Comparison of ENCODE assay signal across 15 cellular contexts in the genomic region with DNA sequence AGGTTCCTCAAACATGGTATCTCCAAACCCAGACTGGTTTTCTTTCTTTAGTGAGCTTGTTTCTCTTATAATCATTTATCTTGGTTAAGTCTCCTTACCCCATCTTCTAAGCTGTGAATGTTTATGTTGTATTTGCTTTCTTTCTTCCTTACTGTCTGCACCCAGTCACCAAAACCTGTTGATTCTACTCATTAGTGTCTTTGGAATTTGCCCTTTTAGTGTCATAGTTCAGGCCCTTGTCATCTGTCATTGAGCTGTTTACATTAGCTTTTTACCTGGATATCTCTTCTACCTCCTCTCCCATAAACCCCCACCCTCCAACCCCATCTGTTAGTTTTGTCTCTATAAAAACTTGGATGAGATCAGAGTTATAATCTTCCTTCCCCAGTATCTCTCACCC. TPM values are rescaled to one million over a fixed set of nuclear protein-coding genes. Genes with fewer than 3 reads are reported as not detected.
DNase-seq lines count a peak whose midpoint lies in the region; ATAC-seq, FAIRE-seq and TF ChIP-seq lines count a peak whose summit lies in the region.
"Had no signal": no experiment of that assay in that cellular context is flagged by ENCODE, and none has a peak within 500 bp of the region (broad histone marks: within the 10 kb centered on the region; RNA-seq: fewer than 3 reads in every experiment).

No MANE protein-coding gene starts in this region.

- no peaks in the 10 kb centered on the region for H3K36me3 Mint-ChIP-seq in CD4-positive, alpha-beta T cell (ENCODE audit: low read depth)
- H3K36me3 Mint-ChIP-seq: CD4-positive, CD25-positive, alpha-beta regulatory T cell had no signal

- no peak overlapping the region for H3K4me2 ChIP-seq in K562 (ENCODE audit: insufficient read depth, low read length)
- no peak overlapping the region for H3K4me2 ChIP-seq in PC-3 (ENCODE audit: low read length)
- H3K4me2 ChIP-seq: GM23338 had no signal

- TF ChIP-seq POLR2A in K562 (conservative IDR thresholded peaks at IDR 0.05), result no peak

- H3K4me3 ChIP-seq in K562 (no peak overlapping the region), PC-3 (ENCODE audit: low read length) (no peak overlapping the region), ascending aorta (no peak overlapping the region)
- H3K4me3 ChIP-seq: GM12878, GM23338 had no signal

- no peak for TF ChIP-seq RAD21 in K562 (CRISPR knock-in tag; conservative IDR thresholded peaks at IDR 0.05 in 1 of 2, IDR thresholded peaks at IDR 0.05 in 1 of 2)

- intact Hi-C loops in K562 (cut with micrococcal nuclease), result no loop called here
- intact Hi-C loops in CD4-positive, alpha-beta T cell (cut with DNase I, micrococcal nuclease), result no loop called here
- intact Hi-C loops in PC-3 (cut with micrococcal nuclease), result no loop called here
- intact Hi-C loops in ascending aorta (cut with DNase I), result no loop called here

- in situ Hi-C loops in K562 (cut with MboI), result no loop called here

- peak; percentile 6 for FAIRE-seq in K562 (lab: Jason Lieb, UNC)
- FAIRE-seq: GM18507 had no signal

- H3K4me1 Mint-ChIP-seq in CD4-positive, alpha-beta T cell (ENCODE audit: low read depth), result no peaks in the 10 kb centered on the region
- H3K4me1 Mint-ChIP-seq: CD4-positive, CD25-positive, alpha-beta regulatory T cell had no signal

- H3K9me3 ChIP-seq in K562 (replicated peaks; ENCODE audit: control insufficient read depth, insufficient read depth, low read depth, low read length) (no peaks in the 10 kb centered on the region), PC-3 (ENCODE audit: low read length) (no peaks in the 10 kb centered on the region), ascending aorta (no peaks in the 10 kb centered on the region)
- no peaks in the 10 kb centered on the region for H3K9me3 ChIP-seq in CD4-positive, alpha-beta T cell (ENCODE audit: control insufficient read depth, low read length)

- no peaks in the 10 kb centered on the region for H3F3A ChIP-seq in PC-3 (ENCODE audit: low read length, unreplicated experiment)

- no peak overlapping the region for H3K27ac ChIP-seq in K562 (ENCODE audit: extremely low read depth, low read depth, low read length)
- no peak overlapping the region for H3K27ac ChIP-seq in CD4-positive, alpha-beta T cell (ENCODE audit: low read depth, low read length)
- H3K27ac ChIP-seq in PC-3 (ENCODE audit: low read length), result no peak overlapping the region
- H3K27ac ChIP-seq in ascending aorta, result no peak overlapping the region
- H3K27ac ChIP-seq: 22Rv1 had no signal

- POLR2A ChIA-PET in K562 (lab: Yijun Ruan, JAX) (interaction anchor here (0.5 kb wide), 1 partner anchor 18 kb away, joined by 3 read pairs; no protein-coding TSS in a partner anchor), PC-3 (lab: Charles Lee; ENCODE audit: unreplicated experiment) (no interaction called here)
- POLR2A ChIA-PET in CD4-positive, alpha-beta T cell (lab: Charles Lee), result no interaction called here

- H3K9me1 ChIP-seq in K562 (ENCODE audit: control insufficient read depth, insufficient read depth, low read length), result no peaks in the 10 kb centered on the region

- BruUV-seq in K562 (replicated peaks; lab: Mats Ljungman, UMichigan) (no TSS peak), PC-3 (replicated peaks; lab: Mats Ljungman, UMichigan) (no TSS peak)

- no peak for TF ChIP-seq EP300 in K562 (IDR thresholded peaks at IDR 0.05; ENCODE audit: low read length)

- no peaks in the 10 kb centered on the region for H3K9me3 Mint-ChIP-seq in CD4-positive, alpha-beta T cell
- H3K9me3 Mint-ChIP-seq: CD4-positive, CD25-positive, alpha-beta regulatory T cell; GM23338 had no signal

- peaks cover 64% of the 10 kb centered on the region; the same call in 2 of the 3 replicates for H3K36me3 ChIP-seq in K562 (ENCODE audit: control insufficient read depth, insufficient read depth, low read length)
- H3K36me3 ChIP-seq in PC-3 (ENCODE audit: low read depth, low read length), result peaks cover 65% of the 10 kb centered on the region
- H3K36me3 ChIP-seq in ascending aorta, result peaks cover 37 to 81% of the 10 kb centered on the region in 2 donors

- no peak overlapping the region for H3K27ac Mint-ChIP-seq in CD4-positive, alpha-beta T cell
- H3K27ac Mint-ChIP-seq: CD4-positive, CD25-positive, alpha-beta regulatory T cell; GM23338 had no signal

- H3K4me3 Mint-ChIP-seq in CD4-positive, alpha-beta T cell, result no peak overlapping the region
- H3K4me3 Mint-ChIP-seq: CD4-positive, CD25-positive, alpha-beta regulatory T cell; GM23338 had no signal

- ATAC-seq in K562 (no peak), left lobe of liver (peak; percentile 61), PC-3 (no peak)
- ATAC-seq in CD4-positive, alpha-beta T cell (ENCODE audit: poor library complexity), result no peak
- ATAC-seq: GM12878, GM23338 had no signal

- TF ChIP-seq CTCF in K562 (IDR thresholded peaks at IDR 0.05 in 2 of 3, conservative IDR thresholded peaks at IDR 0.05 in 1 of 3; ENCODE audit: insufficient read depth in 2 of 3, low read depth in 1 of 3, low read length in 3 of 3), result no peak
- TF ChIP-seq CTCF in CD4-positive, alpha-beta T cell (IDR thresholded peaks at IDR 0.05), result no peak
- TF ChIP-seq CTCF in PC-3 (conservative IDR thresholded peaks at IDR 0.05; ENCODE audit: low read depth, low read length), result no peak
- TF ChIP-seq CTCF in ascending aorta (IDR thresholded peaks at IDR 0.05), result no peak

- H3K27me3 ChIP-seq in K562 (ENCODE audit: control insufficient read depth in 2 of 2, insufficient read depth in 2 of 2, low read length in 2 of 2) (no peaks in the 10 kb centered on the region), PC-3 (ENCODE audit: low read length) (no peaks in the 10 kb centered on the region), ascending aorta (no peaks in the 10 kb centered on the region)
- peaks cover 4% of the 10 kb centered on the region for H3K27me3 ChIP-seq in CD4-positive, alpha-beta T cell (ENCODE audit: control insufficient read depth, insufficient read depth, low read length)

- no peaks in the 10 kb centered on the region for H3K27me3 Mint-ChIP-seq in CD4-positive, alpha-beta T cell

- no peaks in the 10 kb centered on the region for H3K79me2 ChIP-seq in K562 (ENCODE audit: control insufficient read depth, insufficient read depth, low read length)
- no peaks in the 10 kb centered on the region for H3K79me2 ChIP-seq in PC-3 (ENCODE audit: low read length)

- no peak overlapping the region for H3K9ac ChIP-seq in K562 (ENCODE audit: insufficient read depth in 1 of 2, low read depth in 2 of 2, low read length in 2 of 2)
- no peak overlapping the region for H3K9ac ChIP-seq in PC-3 (ENCODE audit: low read length)

- no peaks in the 10 kb centered on the region for H3K9me2 ChIP-seq in PC-3 (replicated peaks; ENCODE audit: low read length)

- DNase-seq in NCI-H2171 treated with DMSO at 0.1 percent for 48 hours (lab: John Stamatoyannopoulos, UW), result peak; percentile 42
- no peak for DNase-seq in NCI-H2171 (lab: John Stamatoyannopoulos, UW)
- no peak for DNase-seq in K562 (ENCODE audit: extremely low read depth in 1 of 4, low spot score in 3 of 4)
- DNase-seq in left lobe of liver (ENCODE audit: low spot score), result no peak
- DNase-seq in CD4-positive, alpha-beta T cell, result no peak
- DNase-seq in PC-3, result no peak
- DNase-seq in ascending aorta (ENCODE audit: low spot score in 2 of 2), result no peak
- DNase-seq: CD4-positive, CD25-positive, alpha-beta regulatory T cell; DMS79; H7 had no signal

- CTCF ChIA-PET in K562 (lab: Yijun Ruan, JAX; ENCODE audit: low intra/inter-chr PET ratio) (no interaction called here), PC-3 (lab: Charles Lee) (no interaction called here)
- CTCF ChIA-PET in CD4-positive, alpha-beta T cell (lab: Charles Lee), result no interaction called here

- H2AFZ ChIP-seq in K562 (ENCODE audit: low read depth, low read length) (no peak overlapping the region), PC-3 (ENCODE audit: low read length) (no peak overlapping the region)
- H2AFZ ChIP-seq: GM23338 had no signal

- H3K4me1 ChIP-seq in K562 (replicated peaks in 1 of 2; ENCODE audit: control insufficient read depth in 2 of 2, insufficient read depth in 2 of 2, low read length in 2 of 2) (no peaks in the 10 kb centered on the region; a peak in 2 of 5 replicates), PC-3 (ENCODE audit: insufficient read depth, low read length) (peaks cover 8% of the 10 kb centered on the region), ascending aorta (no peaks in the 10 kb centered on the region)

- H4K20me1 ChIP-seq in K562 (replicated peaks; ENCODE audit: control insufficient read depth, insufficient read depth, low read length), result no peaks in the 10 kb centered on the region
- no peaks in the 10 kb centered on the region for H4K20me1 ChIP-seq in PC-3 (ENCODE audit: low read length)

TF ChIP-seq in K562, 482 proteins besides CTCF, POLR2A, EP300 and RAD21 (continues in another document):
- no peak for TF ChIP-seq PHF20 (IDR thresholded peaks at IDR 0.05; ENCODE audit: partially characterized antibody)
- no peak for TF ChIP-seq XRCC3 (IDR thresholded peaks at IDR 0.05)
- TF ChIP-seq EWSR1 (IDR thresholded peaks at IDR 0.05; ENCODE audit: borderline replicate concordance, low read depth, partially characterized antibody), result no peak

RNA-seq across cellular contexts. Expression of gene AMOTL1, which starts 59.9 kb away (rescaled TPM):
- total RNA-seq in K562 (2011; cell fraction: chromatin; rRNA removed; ENCODE audit: low replicate concordance), result 33.3 and 42.6 TPM in 2 replicates
- 17.8 and 18.0 TPM in 2 replicates for total RNA-seq in K562 (2011; cell fraction: nucleolus; rRNA removed)
- 26.3 and 39.2 TPM in 2 replicates for total RNA-seq in K562 (2011; cell fraction: nucleoplasm; rRNA removed)
- 20.9 and 22.1 TPM in 2 replicates for total RNA-seq in K562 (2014; rRNA removed)
- total RNA-seq in K562 (2014; rRNA removed; fragmentation: Illumina TruSeq; extraction: Trizol), result 14.0 and 14.4 TPM in 2 replicates
- 12.8 and 12.9 TPM in 2 replicates for total RNA-seq in K562 (2015; rRNA removed; fragmentation: Illumina TruSeq; extraction: Trizol)
- total RNA-seq in K562 (2021), result 29.9 and 35.4 TPM in 2 replicates
- polyA plus RNA-seq in K562 (2011; rRNA removed), result 2.5 and 16.7 TPM in 2 replicates
- 2.0 and 12.2 TPM in 2 replicates for polyA plus RNA-seq in K562 (2011; cell fraction: cytosol; rRNA removed)
- polyA plus RNA-seq in K562 (2011; cell fraction: nucleus; rRNA removed), result 3.0 and 21.5 TPM in 2 replicates
- polyA plus RNA-seq in K562 (2012), result 17.9 and 23.2 TPM in 2 replicates
- polyA plus RNA-seq in K562 (2014; fragmentation: Illumina TruSeq; extraction: Trizol), result 18.7 and 18.8 TPM in 2 replicates
- 1 to 10 TPM; 4.0 to 4.7 TPM for polyA plus RNA-seq in K562 (2014; fragmentation: Nextera tagmentation; extraction: Ambion mirVana)
- polyA plus RNA-seq in K562 (2014; rRNA removed), result 12.6 and 13.3 TPM in 2 replicates
- 5.5 and 37.5 TPM in 2 replicates for polyA minus RNA-seq in K562 (2011; rRNA and poly(A)+ RNA removed)
- polyA minus RNA-seq in K562 (2011; cell fraction: cytosol; rRNA and poly(A)+ RNA removed), result 3.5 and 21.8 TPM in 2 replicates
- polyA minus RNA-seq in K562 (2011; cell fraction: nucleus; rRNA and poly(A)+ RNA removed), result 3.9 and 17.8 TPM in 2 replicates
- total RNA-seq in left lobe of liver, result 22.9 TPM
- total RNA-seq in CD4-positive, alpha-beta T cell, result under 1 TPM in 1 of 2 experiments, not detected in 1; 0.08 TPM
- total RNA-seq in PC-3 (2014; rRNA removed), result 32.6 and 37.9 TPM in 2 replicates
- total RNA-seq in ascending aorta, result 32.6 TPM
- total RNA-seq: HT-29 had no signal

Comparison
In these comparisons a context has a peak if more than half of its experiments do, and no peak if none do; other contexts are left out.
1. RNA of gene AMOTL1, which starts 59.9 kb away (total RNA-seq): 32.6 to 37.9 TPM in PC-3, 32.6 TPM in ascending aorta (single experiment), 22.9 TPM in left lobe of liver (single experiment) and 12.8 to 42.6 TPM in K562; 0.08 TPM in CD4-positive, alpha-beta T cell; every median in the first group is over 10 times any median in the second.